Comparison of ENCODE assay signal across 24 cellular contexts in genomic region chr2:196059491-196059960, GRCh38. TPM values are rescaled to one million over a fixed set of nuclear protein-coding genes. Genes with fewer than 3 reads are reported as not detected.
A peak's percentile ranks its signal among the peaks of the same experiment; 100 is the strongest.
DNase-seq lines count a peak whose midpoint lies in the region; ATAC-seq, FAIRE-seq and TF ChIP-seq lines count a peak whose summit lies in the region.
"Had no signal": no experiment of that assay in that cellular context is flagged by ENCODE, and none has a peak within 500 bp of the region (broad histone marks: within the 10 kb centered on the region; RNA-seq: fewer than 3 reads in every experiment).

No MANE protein-coding gene starts in this region.

- H3K4me3 ChIP-seq in H1 (ENCODE audit: extremely low read depth in 1 of 4, insufficient read depth in 2 of 4, low read depth in 3 of 4, low read length in 4 of 4): no peak overlapping the region
- no peak overlapping the region for H3K4me3 ChIP-seq in right lobe of liver
- H3K4me3 ChIP-seq in osteoblast (ENCODE audit: insufficient read depth, low read length): no peak overlapping the region
- H3K4me3 ChIP-seq: colonic mucosa, esophagus muscularis mucosa, heart right ventricle, SJCRH30, stomach had no signal

- no peak overlapping the region for H4K8ac ChIP-seq in H1 (ENCODE audit: extremely low read depth, insufficient read depth, low read length)

- H3K9me3 ChIP-seq in H1 (ENCODE audit: insufficient read depth in 2 of 2, low read depth in 1 of 2, low read length in 1 of 2): no peaks in the 10 kb centered on the region
- H3K9me3 ChIP-seq in right lobe of liver: no peaks in the 10 kb centered on the region
- H3K9me3 ChIP-seq in osteoblast (ENCODE audit: low read depth, low read length): no peaks in the 10 kb centered on the region
- H3K9me3 ChIP-seq: colonic mucosa, esophagus muscularis mucosa, heart right ventricle, SJCRH30, stomach had no signal

- TF ChIP-seq CTCF in H1 (IDR thresholded peaks at IDR 0.05; ENCODE audit: control extremely low read depth in 1 of 3, insufficient read depth in 1 of 3, low read depth in 1 of 3, low read length in 3 of 3) (no peak), right lobe of liver (IDR thresholded peaks at IDR 0.05) (no peak), osteoblast (IDR thresholded peaks at IDR 0.05; ENCODE audit: extremely low read depth, low read depth, low read length) (no peak)

- in situ Hi-C loops in ACHN (cut with HindIII; ENCODE audit: low pct_ligation_motif_present, low pct_unique_long_range_greater_than_20kb, low sequenced_read_pairs): no loop called here

- H2BK5ac ChIP-seq in H1 (ENCODE audit: low read depth, low read length): no peak overlapping the region

- H2AFZ ChIP-seq in H1 (ENCODE audit: low read length): peak overlapping the region; percentile 56
- H2AFZ ChIP-seq in osteoblast (ENCODE audit: low read length): no peak overlapping the region

- no peaks in the 10 kb centered on the region for H3K27me3 ChIP-seq in H1 (replicated peaks in 1 of 4; ENCODE audit: control insufficient read depth in 3 of 4, extremely low read depth in 1 of 4, insufficient read depth in 3 of 4, low read length in 3 of 4)
- no peaks in the 10 kb centered on the region for H3K27me3 ChIP-seq in right lobe of liver
- no peaks in the 10 kb centered on the region for H3K27me3 ChIP-seq in osteoblast (ENCODE audit: insufficient read depth, low read length)
- H3K27me3 ChIP-seq: colonic mucosa, esophagus muscularis mucosa, heart right ventricle, SJCRH30, stomach had no signal

- no peak for TF ChIP-seq EP300 in H1 (IDR thresholded peaks at IDR 0.05; ENCODE audit: borderline replicate concordance in 1 of 2, low read depth in 2 of 2, low read length in 2 of 2)

- no peak overlapping the region for H3K9ac ChIP-seq in H1 (replicated peaks in 1 of 4; ENCODE audit: extremely low read depth in 1 of 4, low read depth in 3 of 4, low read length in 3 of 4)

- no peak overlapping the region for H3K14ac ChIP-seq in H1 (ENCODE audit: insufficient read length)

- WGBS in H1 (ENCODE audit: extremely low coverage in 1 of 2, insufficient coverage in 1 of 2, insufficient read length in 1 of 2, insufficient replicate concordance in 2 of 2, low coverage in 1 of 2, low lambda C conversion rate in 2 of 2, missing lambda C conversion rate in 1 of 2), 2 experiments: 77% methylated on average over 3 of the region's 3 CpGs; no CpG with 5 or more reads in 1 of the 2 experiments
- WGBS in right lobe of liver (ENCODE audit: insufficient coverage, low coverage, low lambda C conversion rate, missing lambda C conversion rate): 45% methylated on average over 1 of the region's 3 CpGs

- POLR2A ChIA-PET in H1 (lab: Charles Lee; ENCODE audit: partially characterized antibody): no interaction called here

- no peak overlapping the region for H2AK5ac ChIP-seq in H1 (ENCODE audit: low read depth, low read length)

- no peak overlapping the region for H3K23ac ChIP-seq in H1 (ENCODE audit: insufficient read length)

- H4K91ac ChIP-seq in H1 (replicated peaks; ENCODE audit: insufficient read length, low read length): no peak overlapping the region

- H2BK20ac ChIP-seq in H1 (ENCODE audit: low read length): 0 out of 2 replicates have a peak overlapping the region, but pooled peaks have one; percentile 13

- H3K27ac ChIP-seq in H1 (ENCODE audit: low read depth, low read length) (no peak overlapping the region), right lobe of liver (no peak overlapping the region), osteoblast (ENCODE audit: low read depth, low read length) (no peak overlapping the region)
- H3K27ac ChIP-seq: colonic mucosa, esophagus muscularis mucosa, heart right ventricle, SJCRH30, stomach had no signal

- no peak overlapping the region for H3K18ac ChIP-seq in H1 (ENCODE audit: extremely low read depth, low read length)

- TF ChIP-seq RAD21 in H1 (IDR thresholded peaks at IDR 0.05 in 1 of 2, conservative IDR thresholded peaks at IDR 0.05 in 1 of 2; ENCODE audit: low read depth in 2 of 2, low read length in 2 of 2): no peak

- no peaks in the 10 kb centered on the region for H3K23me2 ChIP-seq in H1 (ENCODE audit: low read depth, low read length)

- H2BK12ac ChIP-seq in H1 (ENCODE audit: low read depth, low read length): no peak overlapping the region

- H3K4me1 ChIP-seq in H1 (replicated peaks in 1 of 4; ENCODE audit: control insufficient read depth in 3 of 4, insufficient read depth in 4 of 4, low read length in 3 of 4) (peaks cover 0 to 4% (median 1%) of the 10 kb centered on the region in 4 experiments; a peak in 4 of 7 replicates), right lobe of liver (no peaks in the 10 kb centered on the region), osteoblast (ENCODE audit: insufficient read depth, low read length) (no peaks in the 10 kb centered on the region)
- H3K4me1 ChIP-seq: colonic mucosa, esophagus muscularis mucosa, heart right ventricle, SJCRH30, stomach had no signal

- DNase-seq in ACHN (peak; percentile 70), NCI-H226 (peak; percentile 72), H1 (ENCODE audit: low read depth in 1 of 2, low spot score in 2 of 2) (no peak), right lobe of liver (no peak), HTR-8/SVneo (ENCODE audit: insufficient read length, low spot score) (no peak), NCI-H82 treated with DMSO at 0.1 percent for 48 hours (lab: John Stamatoyannopoulos, UW; ENCODE audit: unreplicated experiment) (no peak), osteoblast (ENCODE audit: insufficient read length, low spot score, missing footprints) (no peak)
- DNase-seq: activated CD4-positive, alpha-beta T cell treated with anti-CD3 and anti-CD28 coated beads, Interleukin-2, amount 10 ng/mL, durations not matched to agents 24 days and 14 days; anterior cingulate cortex; CD4-positive, alpha-beta T cell; colonic mucosa; DMS79; heart right ventricle; kidney; NCI-H1694 treated with DMSO at 0.1 percent for 48 hours; SJCRH30; stimulated activated CD4-positive, alpha-beta T cell treated with anti-CD3 and anti-CD28 coated beads, Interleukin-1b, Interleukin-23, amount 100 ng/mL, for 48 hours; stomach had no signal

- no peaks in the 10 kb centered on the region for H3K79me1 ChIP-seq in H1 (ENCODE audit: low read depth, low read length)

- H2BK120ac ChIP-seq in H1 (replicated peaks; ENCODE audit: low read depth, low read length): no peak overlapping the region

- H3K36me3 ChIP-seq in H1 (ENCODE audit: control insufficient read depth in 2 of 4, insufficient read depth in 4 of 4, low read length in 3 of 4) (no peaks in the 10 kb centered on the region), right lobe of liver (no peaks in the 10 kb centered on the region), osteoblast (ENCODE audit: insufficient read depth, low read length) (no peaks in the 10 kb centered on the region)
- H3K36me3 ChIP-seq: colonic mucosa, esophagus muscularis mucosa, heart right ventricle, SJCRH30, stomach had no signal

- H3K79me2 ChIP-seq in H1 (ENCODE audit: control insufficient read depth in 1 of 2, insufficient read depth in 2 of 2, low read length in 2 of 2): no peaks in the 10 kb centered on the region
- no peaks in the 10 kb centered on the region for H3K79me2 ChIP-seq in osteoblast (ENCODE audit: insufficient read depth, low read length)

- ATAC-seq in right lobe of liver (peak in 3 of 4 donors; percentile 25 to 75 (median 28)), HG02870 (IDR thresholded peaks at IDR 0.05; ENCODE audit: unreplicated experiment) (no peak)
- ATAC-seq: heart right ventricle, sciatic nerve had no signal

- H3K4ac ChIP-seq in H1 (replicated peaks; ENCODE audit: insufficient read length, low read depth, low read length): no peak overlapping the region

- no peak overlapping the region for H2BK15ac ChIP-seq in H1 (ENCODE audit: low read length)

- FAIRE-seq in H1 (lab: Jason Lieb, UNC) (peak; percentile 77), HTR-8/SVneo (lab: Jason Lieb, UNC) (no peak)
- FAIRE-seq: GM18507, H54, kidney had no signal

- H4K20me1 ChIP-seq in H1 (replicated peaks in 1 of 2; ENCODE audit: control insufficient read depth in 1 of 2, insufficient read depth in 2 of 2, low read length in 2 of 2) (no peaks in the 10 kb centered on the region), osteoblast (ENCODE audit: insufficient read depth, low read length) (no peaks in the 10 kb centered on the region)

- CTCF ChIA-PET in H1 (lab: Charles Lee; ENCODE audit: partially characterized antibody): interaction anchor here (1.3 to 2.9 kb wide), 2 partner anchors 9 to 19 kb away, joined by 3 to 13 read pairs; partner anchors contain the start of gene DNAH7

- TF ChIP-seq POLR2A in H1 (IDR thresholded peaks at IDR 0.05; ENCODE audit: control extremely low read depth in 1 of 2, low read depth in 2 of 2, low read length in 2 of 2): no peak
- TF ChIP-seq POLR2A in right lobe of liver (IDR thresholded peaks at IDR 0.05): no peak

- H3K4me2 ChIP-seq in H1 (ENCODE audit: insufficient read depth in 1 of 2, low read depth in 2 of 2, low read length in 2 of 2) (no peak overlapping the region), osteoblast (ENCODE audit: insufficient read depth, low read length) (no peak overlapping the region)

- no peak overlapping the region for H3K56ac ChIP-seq in H1 (replicated peaks; ENCODE audit: insufficient read length, low read depth, low read length)

- no peak overlapping the region for H4K5ac ChIP-seq in H1 (ENCODE audit: insufficient read length, low read depth, low read length)

- intact Hi-C loops in right lobe of liver (cut with DNase I): no loop called here

TF ChIP-seq in H1, 55 proteins besides CTCF, POLR2A, EP300 and RAD21 (continues in another document):
- TF ChIP-seq CREB1 (IDR thresholded peaks at IDR 0.05): no peak
- no peak for TF ChIP-seq GABPA (IDR thresholded peaks at IDR 0.05; ENCODE audit: borderline replicate concordance, insufficient read depth, low read length)
- TF ChIP-seq SUZ12 (IDR thresholded peaks at IDR 0.05; ENCODE audit: low read length): no peak
- no peak for TF ChIP-seq ASH2L (IDR thresholded peaks at IDR 0.05; ENCODE audit: low read length)
- TF ChIP-seq SAP30 (IDR thresholded peaks at IDR 0.05; ENCODE audit: insufficient read depth, insufficient replicate concordance, low read length): no peak
- TF ChIP-seq ZNF274 (IDR thresholded peaks at IDR 0.05; ENCODE audit: borderline replicate concordance, extremely low read depth, low read length): no peak
- no peak for TF ChIP-seq JUN (IDR thresholded peaks at IDR 0.05; ENCODE audit: low read depth, low read length)
- no peak for TF ChIP-seq KDM5A (IDR thresholded peaks at IDR 0.05; ENCODE audit: low read length)

RNA-seq across cellular contexts. Expression of gene DNAH7, which starts 9.1 kb away (rescaled TPM):
- 0.07 and 0.21 TPM in 2 replicates for total RNA-seq in H1 (2021; fragmentation: NEBNext Ultra II Directional; extraction: Animal tissue kit (Norgen Biotek cat#: 25700))
- 0.08 TPM in 2 replicates for polyA plus RNA-seq in H1 (2011; rRNA removed)
- polyA plus RNA-seq in H1 (2011; cell fraction: cytosol; rRNA removed): 0.05 TPM
- 0.41 TPM for polyA plus RNA-seq in H1 (2011; cell fraction: nucleus; rRNA removed)
- polyA plus RNA-seq in H1 (2012, experiment 1 of 2): 0.12 to 0.54 TPM (median 0.23 TPM) in 4 replicates
- not detected for polyA plus RNA-seq in H1 (2012, experiment 2 of 2)
- polyA plus RNA-seq in H1 (2013, experiment 1 of 2): 0.08 TPM
- 0.07 TPM for polyA plus RNA-seq in H1 (2013, experiment 2 of 2)
- polyA minus RNA-seq in H1 (2011; rRNA and poly(A)+ RNA removed): 0.09 and 0.17 TPM in 2 replicates
- not detected for polyA minus RNA-seq in H1 (2011; cell fraction: cytosol; rRNA and poly(A)+ RNA removed)
- 0.50 TPM for polyA minus RNA-seq in H1 (2011; cell fraction: nucleus; rRNA and poly(A)+ RNA removed)
- total RNA-seq in right lobe of liver (under 1 TPM; 0.12 to 0.35 (median 0.26) TPM), osteoblast (2.5 and 2.9 TPM in 2 replicates)
- total RNA-seq: activated CD4-positive, alpha-beta T cell treated with anti-CD3 and anti-CD28 coated beads, Interleukin-2, amount 10 ng/mL, durations not matched to agents 24 days and 14 days; CD4-positive, alpha-beta T cell; OCI-LY7 had no signal

Comparison
In these comparisons a context has a peak if more than half of its experiments do, and no peak if none do; other contexts are left out.
1. DNase-seq: peak in ACHN (single experiment) and NCI-H226 (single experiment); none in H1 (0 of 2), right lobe of liver (0 of 3), HTR-8/SVneo (single experiment), NCI-H82 treated with DMSO at 0.1 percent for 48 hours (single experiment) and osteoblast (single experiment).